In genomic region chr12:12563529-12563928, GRCh38 we compare ENCODE assay signal across 8 cellular contexts. TPM values are rescaled to one million over a fixed set of nuclear protein-coding genes. Genes with fewer than 3 reads are reported as not detected.
A peak's percentile ranks its signal among the peaks of the same experiment; 100 is the strongest.
DNase-seq lines count a peak whose midpoint lies in the region; ATAC-seq and TF ChIP-seq lines count a peak whose summit lies in the region.

No MANE protein-coding gene starts in this region.

- TF ChIP-seq CTCF in heart right ventricle (IDR thresholded peaks at IDR 0.05) (no peak), astrocyte of the spinal cord (IDR thresholded peaks at IDR 0.05; ENCODE audit: low read depth, low read length) (no peak), upper lobe of right lung (IDR thresholded peaks at IDR 0.05) (no peak)

- peak overlapping the region in 6 of 10 donors; percentile 59 to 89 (median 83) for H3K4me3 ChIP-seq in heart right ventricle
- H3K4me3 ChIP-seq in astrocyte of the spinal cord (ENCODE audit: low read depth, low read length): no peak overlapping the region
- H3K4me3 ChIP-seq in upper lobe of right lung: no peak overlapping the region

- H3K4me1 ChIP-seq in heart right ventricle (peaks cover 0 to 39% (median 32%) of the 10 kb centered on the region in 9 donors), upper lobe of right lung (peaks cover 10% of the 10 kb centered on the region)

- ATAC-seq in heart right ventricle (no peak), left ventricle myocardium superior (no peak), upper lobe of right lung (no peak), HG02973 (IDR thresholded peaks at IDR 0.05; ENCODE audit: unreplicated experiment) (no peak)

- intact Hi-C loops in heart right ventricle (cut with DNase I) (loop anchor here in 9 of 10 donors (2.0 to 10.0 kb wide), 12 partner anchors 49 to 481 kb away; partner anchors contain the start of genes CDKN1B (in 2 of the 9), CREBL2 (in 1 of the 9) and GPR19 (in 1 of the 9)), left ventricle myocardium superior (cut with micrococcal nuclease) (no loop called here), upper lobe of right lung (cut with DNase I) (no loop called here)

- H3K27ac ChIP-seq in heart right ventricle (peak overlapping the region in 9 of 10 donors; percentile 98 to 100 (median 100)), upper lobe of right lung (peak overlapping the region; percentile 99)

- DNase-seq in heart right ventricle: no peak
- no peak for DNase-seq in left ventricle myocardium superior
- DNase-seq in astrocyte of the spinal cord (ENCODE audit: low read depth, low spot score): peak; percentile 14
- peak; percentile 45 to 57 for DNase-seq in lung microvascular endothelial cell (ENCODE audit: low read depth in 2 of 2)
- no peak for DNase-seq in upper lobe of right lung
- DNase-seq in NCI-H1930 (lab: John Stamatoyannopoulos, UW): no peak
- no peak for DNase-seq in NCI-H1105 treated with DMSO at 0.1 percent for 48 hours (lab: John Stamatoyannopoulos, UW)

- no peaks in the 10 kb centered on the region for H3K36me3 ChIP-seq in heart right ventricle
- H3K36me3 ChIP-seq in upper lobe of right lung: no peaks in the 10 kb centered on the region

- H3K27me3 ChIP-seq in heart right ventricle (no peaks in the 10 kb centered on the region), upper lobe of right lung (no peaks in the 10 kb centered on the region)

- in situ Hi-C loops in astrocyte of the spinal cord (cut with HindIII; ENCODE audit: low sequenced_read_pairs): no loop called here

- H3K9me3 ChIP-seq in heart right ventricle: peaks cover 0 to 7% (median 0%) of the 10 kb centered on the region in 11 donors
- no peaks in the 10 kb centered on the region for H3K9me3 ChIP-seq in upper lobe of right lung

- 37 to 38% methylated on average over 8 of the region's 8 CpGs for WGBS in heart right ventricle, 2 donors

RNA-seq across cellular contexts. Expression of gene DUSP16, which starts 0.9 kb away (rescaled TPM):
- 10 to 100 TPM; 10.9 to 21.7 (median 17.6) TPM for total RNA-seq in heart right ventricle
- polyA plus RNA-seq in heart right ventricle: 1 to 10 TPM; 2.6 to 4.8 TPM
- 12.9 TPM for total RNA-seq in left ventricle myocardium superior
- 5.2 and 5.8 TPM in 2 replicates for total RNA-seq in lung microvascular endothelial cell
- 50.6 TPM for total RNA-seq in upper lobe of right lung

RNA-seq across cellular contexts. Expression of gene CREBL2, which starts 48.1 kb away (rescaled TPM):
- 10 to 100 TPM; 15.2 to 26.4 (median 18.6) TPM for total RNA-seq in heart right ventricle
- 1 to 10 TPM; 9.3 to 9.9 TPM for polyA plus RNA-seq in heart right ventricle
- 16.9 TPM for total RNA-seq in left ventricle myocardium superior
- 30.9 and 38.5 TPM in 2 replicates for total RNA-seq in lung microvascular endothelial cell
- 42.8 TPM for total RNA-seq in upper lobe of right lung

Comparison
In these comparisons a context has a peak if more than half of its experiments do, and no peak if none do; other contexts are left out.
1. intact Hi-C loops: an anchor here in heart right ventricle (2.0 to 10.0 kb wide); none called in left ventricle myocardium superior and upper lobe of right lung.
2. DNase-seq: peak in astrocyte of the spinal cord (single experiment) and lung microvascular endothelial cell (2 of 2); none in heart right ventricle (0 of 2), left ventricle myocardium superior (single experiment), upper lobe of right lung (single experiment), NCI-H1930 (0 of 2) and NCI-H1105 treated with DMSO at 0.1 percent for 48 hours (single experiment).
3. H3K4me3 ChIP-seq: peak in heart right ventricle (6 of 10); none in astrocyte of the spinal cord (single experiment) and upper lobe of right lung (single experiment).